Comparison of ENCODE assay signal across 8 cellular contexts in genomic region chr17:57875109-57876022, GRCh38. TPM values are rescaled to one million over a fixed set of nuclear protein-coding genes. Genes with fewer than 3 reads are reported as not detected.
DNase-seq lines count a peak whose midpoint lies in the region; ATAC-seq and TF ChIP-seq lines count a peak whose summit lies in the region.

No MANE protein-coding gene starts in this region.

- no peaks in the 10 kb centered on the region for H3K9me3 ChIP-seq in breast epithelium

- H3K36me3 Mint-ChIP-seq in stimulated activated memory B cell treated with anti-CD40 and anti-IgM and Interleukin-4, amounts not matched to agents 10 μg/mL and 1 μg/mL and 100 μg/mL, for 72 hours: no peaks in the 10 kb centered on the region
- H3K36me3 Mint-ChIP-seq in T-helper 2 cell treated with Interferon-gamma antibody and Interleukin-4, amounts not matched to agents 5 μg/mL and 100 μg/mL, for 36 hours (ENCODE audit: low read depth): no peaks in the 10 kb centered on the region

- ATAC-seq in stimulated activated memory B cell treated with anti-CD40 and anti-IgM and Interleukin-4, amounts not matched to agents 10 μg/mL and 1 μg/mL and 100 μg/mL, for 72 hours: peak; percentile 18
- ATAC-seq in GM18511 (IDR thresholded peaks at IDR 0.05; ENCODE audit: unreplicated experiment) (no peak), GM21786 (IDR thresholded peaks at IDR 0.05; ENCODE audit: unreplicated experiment) (no peak)

- peaks cover 29% of the 10 kb centered on the region for H3K4me1 Mint-ChIP-seq in stimulated activated memory B cell treated with anti-CD40 and anti-IgM and Interleukin-4, amounts not matched to agents 10 μg/mL and 1 μg/mL and 100 μg/mL, for 72 hours
- H3K4me1 Mint-ChIP-seq in T-helper 2 cell treated with Interferon-gamma antibody and Interleukin-4, amounts not matched to agents 5 μg/mL and 100 μg/mL, for 36 hours (ENCODE audit: low read depth): peaks cover 13% of the 10 kb centered on the region

- no peak overlapping the region for H3K4me3 Mint-ChIP-seq in stimulated activated memory B cell treated with anti-CD40 and anti-IgM and Interleukin-4, amounts not matched to agents 10 μg/mL and 1 μg/mL and 100 μg/mL, for 72 hours
- no peak overlapping the region for H3K4me3 Mint-ChIP-seq in T-helper 2 cell treated with Interferon-gamma antibody and Interleukin-4, amounts not matched to agents 5 μg/mL and 100 μg/mL, for 36 hours

- no peaks in the 10 kb centered on the region for H3K27me3 ChIP-seq in breast epithelium

- peak overlapping the region in 1 of 3 donors; percentile 61 for H3K4me3 ChIP-seq in breast epithelium

- TF ChIP-seq CTCF in breast epithelium (IDR thresholded peaks at IDR 0.05): peak; percentile 43 to 85 (median 77)

- H3K27me3 Mint-ChIP-seq in stimulated activated memory B cell treated with anti-CD40 and anti-IgM and Interleukin-4, amounts not matched to agents 10 μg/mL and 1 μg/mL and 100 μg/mL, for 72 hours: peaks cover 68% of the 10 kb centered on the region
- H3K27me3 Mint-ChIP-seq in T-helper 2 cell treated with Interferon-gamma antibody and Interleukin-4, amounts not matched to agents 5 μg/mL and 100 μg/mL, for 36 hours (ENCODE audit: low read depth): peaks cover 14% of the 10 kb centered on the region

- H3K27ac Mint-ChIP-seq in stimulated activated memory B cell treated with anti-CD40 and anti-IgM and Interleukin-4, amounts not matched to agents 10 μg/mL and 1 μg/mL and 100 μg/mL, for 72 hours: no peak overlapping the region
- no peak overlapping the region for H3K27ac Mint-ChIP-seq in T-helper 2 cell treated with Interferon-gamma antibody and Interleukin-4, amounts not matched to agents 5 μg/mL and 100 μg/mL, for 36 hours

- DNase-seq in EL (peak; percentile 99), NCI-H2171 (lab: John Stamatoyannopoulos, UW) (peak; percentile 93), breast epithelium (ENCODE audit: low spot score in 2 of 2) (peak; percentile 83 to 94), islet precursor cell (peak; percentile 100)
- no peak for DNase-seq in T-helper 2 cell treated with Interferon-gamma antibody and Interleukin-4, amounts not matched to agents 5 μg/mL and 100 μg/mL, for 36 hours (ENCODE audit: low spot score)

- peaks cover 21 to 26% of the 10 kb centered on the region in 2 donors for H3K4me1 ChIP-seq in breast epithelium

- peak overlapping the region; percentile 85 to 90 for H3K27ac ChIP-seq in breast epithelium

- intact Hi-C loops in breast epithelium (cut with DNase I; ENCODE audit: low total_unique reads): no loop called here

- TF ChIP-seq POLR2A in breast epithelium (IDR thresholded peaks at IDR 0.05): no peak

- H3K36me3 ChIP-seq in breast epithelium: no peaks in the 10 kb centered on the region

- no peaks in the 10 kb centered on the region for H3K9me3 Mint-ChIP-seq in stimulated activated memory B cell treated with anti-CD40 and anti-IgM and Interleukin-4, amounts not matched to agents 10 μg/mL and 1 μg/mL and 100 μg/mL, for 72 hours
- H3K9me3 Mint-ChIP-seq in T-helper 2 cell treated with Interferon-gamma antibody and Interleukin-4, amounts not matched to agents 5 μg/mL and 100 μg/mL, for 36 hours: no peaks in the 10 kb centered on the region

RNA-seq across cellular contexts. Expression of gene MRPS23, which starts 25.5 kb away (rescaled TPM):
- 10 to 100 TPM in 1 of 3 donors, 1 to 10 TPM in 2; 7.5 to 10.7 (median 8.2) TPM for total RNA-seq in breast epithelium
